Comparison of ENCODE assay signal across 9 cellular contexts in the genomic region with DNA sequence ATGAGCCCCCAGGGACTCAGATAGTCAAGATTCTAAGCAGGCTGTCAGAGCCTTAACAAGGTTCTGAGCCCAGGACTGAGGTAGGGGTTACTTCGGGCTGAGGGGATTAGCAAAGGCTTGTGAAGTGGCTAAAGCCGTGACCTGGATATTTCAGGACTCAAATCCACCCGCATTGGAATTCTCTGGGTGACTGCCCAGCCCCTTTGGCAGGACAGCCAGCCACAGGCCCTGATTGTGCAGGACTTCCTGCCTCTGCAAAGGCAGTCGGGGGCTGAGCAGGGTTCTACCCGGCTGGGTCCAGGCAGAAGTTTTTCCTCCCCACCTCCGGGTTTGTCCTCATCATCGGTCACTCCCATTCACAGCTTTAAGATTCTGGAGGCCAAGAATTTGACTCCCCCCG. TPM values are rescaled to one million over a fixed set of nuclear protein-coding genes. Genes with fewer than 3 reads are reported as not detected.
DNase-seq lines count a peak whose midpoint lies in the region; ATAC-seq and TF ChIP-seq lines count a peak whose summit lies in the region.
"Had no signal": no experiment of that assay in that cellular context is flagged by ENCODE, and none has a peak within 500 bp of the region (broad histone marks: within the 10 kb centered on the region; RNA-seq: fewer than 3 reads in every experiment).

A gene with protein sequence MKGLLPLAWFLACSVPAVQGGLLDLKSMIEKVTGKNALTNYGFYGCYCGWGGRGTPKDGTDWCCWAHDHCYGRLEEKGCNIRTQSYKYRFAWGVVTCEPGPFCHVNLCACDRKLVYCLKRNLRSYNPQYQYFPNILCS (plus strand): TSS at position 263 of the 400 bp plus-strand sequence. CDS start 14,637 bp downstream, outside the sequence.

- no peak within 1 kb of the TSS for H2BK12ac ChIP-seq in mesenchymal stem cell (ENCODE audit: low read length in 2 of 2)

- no peak within 1 kb of the TSS for H4K91ac ChIP-seq in mesenchymal stem cell (ENCODE audit: low read length)

- H3K36me3 ChIP-seq in mesenchymal stem cell (ENCODE audit: control insufficient read depth in 1 of 2, insufficient read depth in 2 of 2, low read depth in 1 of 2, low read length in 2 of 2), result no peaks in the 10 kb centered on the region
- H3K36me3 ChIP-seq in subcutaneous abdominal adipose tissue (ENCODE audit: control insufficient read depth in 5 of 5, insufficient read depth in 5 of 5, low read length in 5 of 5), result no peaks in the 10 kb centered on the region
- H3K36me3 ChIP-seq in spleen, result no peaks in the 10 kb centered on the region

- no peak within 1 kb of the TSS for H3K23ac ChIP-seq in mesenchymal stem cell (ENCODE audit: low read length in 2 of 2)

- no peak within 1 kb of the TSS for H3K4me2 ChIP-seq in mesenchymal stem cell (ENCODE audit: low read length, poor library complexity, severe bottlenecking)

- no peak for TF ChIP-seq CTCF in fibroblast of mammary gland (conservative IDR thresholded peaks at IDR 0.05; ENCODE audit: control insufficient read depth, insufficient read depth, low read depth, low read length)
- TF ChIP-seq CTCF in spleen (IDR thresholded peaks at IDR 0.05 in 8 of 11, conservative IDR thresholded peaks at IDR 0.05 in 3 of 11), result no peak

- H2AK5ac ChIP-seq in mesenchymal stem cell (ENCODE audit: low read length, severe bottlenecking), result no peak within 1 kb of the TSS

- H4K8ac ChIP-seq in mesenchymal stem cell (ENCODE audit: low read length), result no peak within 1 kb of the TSS

- H3K4me1 ChIP-seq in mesenchymal stem cell (ENCODE audit: control insufficient read depth, insufficient read depth, low read depth, low read length) (no peaks in the 10 kb centered on the region), subcutaneous abdominal adipose tissue (ENCODE audit: control insufficient read depth in 5 of 5, insufficient read depth in 5 of 5, low read length in 5 of 5) (peaks cover 0 to 24% (median 18%) of the 10 kb centered on the region in 5 donors), spleen (peaks cover 0 to 32% (median 16%) of the 10 kb centered on the region in 6 donors)

- no peak within 1 kb of the TSS for H2AFZ ChIP-seq in mesenchymal stem cell (ENCODE audit: low read depth, low read length)

- no peak within 1 kb of the TSS for H3K27ac ChIP-seq in mesenchymal stem cell (ENCODE audit: low read length, poor library complexity, severe bottlenecking)
- H3K27ac ChIP-seq in subcutaneous abdominal adipose tissue (ENCODE audit: low read depth, low read length), result no peak within 1 kb of the TSS
- peak within 1 kb of the TSS in 4 of 8 donors; percentile 4 to 28 (median 20) for H3K27ac ChIP-seq in spleen

- no peak within 1 kb of the TSS for H2BK15ac ChIP-seq in mesenchymal stem cell (ENCODE audit: low read depth, poor library complexity, severe bottlenecking)

- no peak within 1 kb of the TSS for H3K14ac ChIP-seq in mesenchymal stem cell (ENCODE audit: low read length in 2 of 2)

- DNase-seq in NCI-H82 (lab: John Stamatoyannopoulos, UW), result peak; percentile 81
- peak; percentile 43 for DNase-seq in fibroblast of mammary gland (ENCODE audit: low read depth)
- no peak for DNase-seq in mesenchymal stem cell
- no peak for DNase-seq in NCI-H510A treated with DMSO at 0.1 percent for 48 hours (lab: John Stamatoyannopoulos, UW)
- no peak for DNase-seq in spleen

- H3K9me3 ChIP-seq in mesenchymal stem cell (ENCODE audit: control insufficient read depth, low read length) (no peaks in the 10 kb centered on the region), subcutaneous abdominal adipose tissue (ENCODE audit: control insufficient read depth in 5 of 5, low read length in 5 of 5) (no peaks in the 10 kb centered on the region), spleen (no peaks in the 10 kb centered on the region)

- H3K27me3 ChIP-seq in mesenchymal stem cell (ENCODE audit: control insufficient read depth in 1 of 2, insufficient read depth in 1 of 2, low read length in 2 of 2) (no peaks in the 10 kb centered on the region), subcutaneous abdominal adipose tissue (ENCODE audit: control insufficient read depth in 5 of 5, insufficient read depth in 4 of 5, low read length in 5 of 5) (peaks cover 0 to 3% (median 0%) of the 10 kb centered on the region in 5 donors), spleen (replicated peaks in 1 of 7) (no peaks in the 10 kb centered on the region)

- no peaks in the 10 kb centered on the region for H3K79me1 ChIP-seq in mesenchymal stem cell (replicated peaks; ENCODE audit: low read length, poor library complexity, severe bottlenecking)

- 64% methylated on average over 8 of the region's 8 CpGs for WGBS in mesenchymal stem cell
- 52 to 68% (median 56%) methylated on average over 7 to 8 of the region's 8 CpGs for WGBS in spleen, 5 donors

- no peak within 1 kb of the TSS for H3K4ac ChIP-seq in mesenchymal stem cell (ENCODE audit: low read depth in 1 of 2, low read length in 2 of 2)

- H3K9ac ChIP-seq in mesenchymal stem cell (ENCODE audit: low read length) (peak within 1 kb of the TSS; percentile 78), subcutaneous abdominal adipose tissue (ENCODE audit: low read length in 5 of 5) (peak within 1 kb of the TSS in 1 of 5 donors; percentile 2)

- ATAC-seq in GM19035 (IDR thresholded peaks at IDR 0.05; ENCODE audit: unreplicated experiment) (no peak), GM18498 (IDR thresholded peaks at IDR 0.05; ENCODE audit: unreplicated experiment) (no peak)

- H3K4me3 ChIP-seq in fibroblast of mammary gland (ENCODE audit: control insufficient read depth, low read depth, low read length), result no peak within 1 kb of the TSS
- peak within 1 kb of the TSS in 1 of 2 experiments; percentile 78 for H3K4me3 ChIP-seq in mesenchymal stem cell (ENCODE audit: insufficient read depth in 1 of 2, low read depth in 1 of 2, low read length in 2 of 2)
- peak within 1 kb of the TSS in 4 of 5 donors; percentile 23 to 40 (median 32) for H3K4me3 ChIP-seq in subcutaneous abdominal adipose tissue (ENCODE audit: low read depth in 1 of 5, low read length in 5 of 5)
- no peak within 1 kb of the TSS for H3K4me3 ChIP-seq in spleen

- TF ChIP-seq POLR2A in spleen (IDR thresholded peaks at IDR 0.05), result no peak

- no peak within 1 kb of the TSS for H3K18ac ChIP-seq in mesenchymal stem cell (ENCODE audit: low read depth in 1 of 2, low read length in 2 of 2)

- no peak within 1 kb of the TSS for H2BK5ac ChIP-seq in mesenchymal stem cell (ENCODE audit: low read depth, low read length, poor library complexity, severe bottlenecking)

- H2BK120ac ChIP-seq in mesenchymal stem cell (ENCODE audit: low read depth, low read length), result no peak within 1 kb of the TSS

- intact Hi-C loops in spleen (cut with DNase I; ENCODE audit: low total_unique reads), result no loop called here

RNA-seq across cellular contexts. Expression of the gene that starts here (rescaled TPM):
- not detected for polyA plus RNA-seq in mesenchymal stem cell (2013, experiment 1 of 2)
- not detected for polyA plus RNA-seq in mesenchymal stem cell (2013, experiment 2 of 2)
- 1 to 10 TPM in 2 of 7 donors, under 1 TPM in 2, not detected in 3; 0.34 to 1.1 (median 0.89) TPM for total RNA-seq in spleen
- polyA plus RNA-seq in spleen, result 1 to 10 TPM in 1 of 3 donors, under 1 TPM in 2; 0.83 to 2.0 (median 0.89) TPM
- total RNA-seq: progenitor cell of endocrine pancreas had no signal

Comparison
In these comparisons a context has a peak if more than half of its experiments do, and no peak if none do; other contexts are left out.
1. DNase-seq: peak in NCI-H82 (single experiment) and fibroblast of mammary gland (single experiment); none in mesenchymal stem cell (single experiment), NCI-H510A treated with DMSO at 0.1 percent for 48 hours (single experiment) and spleen (single experiment).
2. H3K4me3 ChIP-seq: peak in subcutaneous abdominal adipose tissue (4 of 5); none in fibroblast of mammary gland (single experiment) and spleen (0 of 8).